Comparison of ENCODE assay signal across 18 cellular contexts in genomic region chr7:30157217-30157616, GRCh38. TPM values are rescaled to one million over a fixed set of nuclear protein-coding genes. Genes with fewer than 3 reads are reported as not detected.
DNase-seq lines count a peak whose midpoint lies in the region; ATAC-seq and TF ChIP-seq lines count a peak whose summit lies in the region.
"Had no signal": no experiment of that assay in that cellular context is flagged by ENCODE, and none has a peak within 500 bp of the region (broad histone marks: within the 10 kb centered on the region; RNA-seq: fewer than 3 reads in every experiment).

No MANE protein-coding gene starts in this region.

- H3K9me3 ChIP-seq in DND-41 (ENCODE audit: insufficient read depth, low read length, severe bottlenecking) = no peaks in the 10 kb centered on the region
- H3K9me3 ChIP-seq: Caco-2, prostate gland had no signal

- peak; percentile 99 for ATAC-seq in DND-41 (ENCODE audit: insufficient read depth, low read depth)
- peak; percentile 31 for ATAC-seq in WTC11
- no peak for ATAC-seq in GM21381 (IDR thresholded peaks at IDR 0.05; ENCODE audit: unreplicated experiment)
- ATAC-seq: HCT116, left lobe of liver had no signal

- H3K4me3 ChIP-seq in DND-41 (ENCODE audit: low read depth in 1 of 2, low read length in 2 of 2) (peak overlapping the region in 1 of 2 experiments; percentile 37; a peak in 2 of 4 replicates), dorsolateral prefrontal cortex (peak overlapping the region in 2 of 59 donors; percentile 1 to 8)
- H3K4me3 ChIP-seq: cardiac muscle cell, prostate gland, smooth muscle cell had no signal

- TF ChIP-seq CTCF in DND-41 (IDR thresholded peaks at IDR 0.05; ENCODE audit: borderline replicate concordance, extremely low read depth, low read length, poor library complexity, severe bottlenecking) (no peak), WTC11 (IDR thresholded peaks at IDR 0.05) (no peak), dorsolateral prefrontal cortex (IDR thresholded peaks at IDR 0.05 in 54 of 56, conservative IDR thresholded peaks at IDR 0.05 in 2 of 56; ENCODE audit: low read depth in 1 of 56, partially characterized antibody in 56 of 56) (no peak)

- POLR2A ChIA-PET in WTC11 (lab: Charles Lee) = interaction anchor here (0.9 kb wide), 1 partner anchor 9 kb away, joined by 3 read pairs; no protein-coding TSS in a partner anchor

- no peaks in the 10 kb centered on the region for H3K79me2 ChIP-seq in DND-41 (ENCODE audit: insufficient read depth, low read length)

- H3K9ac ChIP-seq in DND-41 (ENCODE audit: low read depth, low read length) = peak overlapping the region; percentile 27

- H3K27me3 Mint-ChIP-seq in WTC11 (ENCODE audit: low read depth) = no peaks in the 10 kb centered on the region

- peak overlapping the region; percentile 65 for H3K4me2 ChIP-seq in DND-41 (ENCODE audit: insufficient read depth, low read length)
- H3K4me2 ChIP-seq: smooth muscle cell had no signal

- peak overlapping the region; percentile 44 for H3K27ac ChIP-seq in DND-41 (ENCODE audit: low read length)
- peak overlapping the region in 50 of 59 donors; percentile 0 to 98 (median 58) for H3K27ac ChIP-seq in dorsolateral prefrontal cortex
- H3K27ac ChIP-seq: cardiac muscle cell, prostate gland had no signal

- no peak overlapping the region for H3K4me3 Mint-ChIP-seq in WTC11

- H3K36me3 Mint-ChIP-seq in WTC11 = no peaks in the 10 kb centered on the region

- peaks cover 17% of the 10 kb centered on the region for H3K4me1 ChIP-seq in DND-41 (ENCODE audit: insufficient read depth, low read length)
- H3K4me1 ChIP-seq: Caco-2, prostate gland had no signal

- peaks cover 2% of the 10 kb centered on the region; the same call in 1 of the 2 replicates for H4K20me1 ChIP-seq in DND-41 (ENCODE audit: insufficient read depth, low read length)

- CTCF ChIA-PET in WTC11 (lab: Charles Lee) = interaction anchor here (0.6 to 1.2 kb wide), 4 partner anchors 96 to 595 kb away, joined by 3 to 5 read pairs (median 4); no protein-coding TSS in a partner anchor

- DNase-seq in activated CD4-positive, alpha-beta T cell treated with anti-CD3 and anti-CD28 coated beads for 48 hours = peak; percentile 34
- no peak for DNase-seq in activated CD4-positive, alpha-beta T cell treated with anti-CD3 and anti-CD28 coated beads for 1 hour
- peak; percentile 86 for DNase-seq in DND-41
- DNase-seq in WTC11 (ENCODE audit: low spot score) = no peak
- no peak for DNase-seq in dorsolateral prefrontal cortex
- no peak for DNase-seq in Kasumi-1 (lab: John Stamatoyannopoulos, UW)
- no peak for DNase-seq in NOMO-1 treated with dmso at 0.1 percent for 144 hours (lab: John Stamatoyannopoulos, UW; ENCODE audit: unreplicated experiment)
- DNase-seq: Caco-2; GDM1; NCI-H2171; NK-92 treated with Interleukin-12 subunit alpha and Interleukin-12 subunit beta, amount 100 ng/mL, for 24 hours; Right ventricle myocardium superior had no signal

- H3K4me1 Mint-ChIP-seq in WTC11 = peaks cover 54% of the 10 kb centered on the region

- H3K27ac Mint-ChIP-seq in WTC11 = peak overlapping the region; percentile 64

- intact Hi-C loops in dorsolateral prefrontal cortex (cut with DNase I) = no loop called here

- no peaks in the 10 kb centered on the region for H3K9me3 Mint-ChIP-seq in WTC11

- peak overlapping the region; percentile 36 for H2AFZ ChIP-seq in DND-41 (ENCODE audit: low read depth, low read length)

- no peaks in the 10 kb centered on the region for H3K36me3 ChIP-seq in DND-41 (ENCODE audit: insufficient read depth, low read length)
- H3K36me3 ChIP-seq: cardiac muscle cell had no signal

- no peaks in the 10 kb centered on the region for H3K27me3 ChIP-seq in DND-41 (ENCODE audit: insufficient read depth, low read length, poor library complexity)
- H3K27me3 ChIP-seq in dorsolateral prefrontal cortex = no peaks in the 10 kb centered on the region
- H3K27me3 ChIP-seq: cardiac muscle cell had no signal

TF ChIP-seq in WTC11, 78 proteins besides CTCF, POLR2A, EP300 and RAD21:
- TF ChIP-seq TCF7 (CRISPR knock-in tag; IDR thresholded peaks at IDR 0.05; ENCODE audit: low read depth) (no peak), JUN (CRISPR knock-in tag; IDR thresholded peaks at IDR 0.05) (no peak), CBFB (CRISPR knock-in tag; IDR thresholded peaks at IDR 0.05; ENCODE audit: low read depth) (no peak), ZNF317 (CRISPR knock-in tag; IDR thresholded peaks at IDR 0.05; ENCODE audit: borderline replicate concordance, low read depth) (no peak), AR (CRISPR knock-in tag; IDR thresholded peaks at IDR 0.05) (no peak), KAT7 (CRISPR knock-in tag; IDR thresholded peaks at IDR 0.05; ENCODE audit: borderline replicate concordance) (no peak), MXD4 (CRISPR knock-in tag; IDR thresholded peaks at IDR 0.05; ENCODE audit: borderline replicate concordance) (no peak)
- TF ChIP-seq, protein P1, sequence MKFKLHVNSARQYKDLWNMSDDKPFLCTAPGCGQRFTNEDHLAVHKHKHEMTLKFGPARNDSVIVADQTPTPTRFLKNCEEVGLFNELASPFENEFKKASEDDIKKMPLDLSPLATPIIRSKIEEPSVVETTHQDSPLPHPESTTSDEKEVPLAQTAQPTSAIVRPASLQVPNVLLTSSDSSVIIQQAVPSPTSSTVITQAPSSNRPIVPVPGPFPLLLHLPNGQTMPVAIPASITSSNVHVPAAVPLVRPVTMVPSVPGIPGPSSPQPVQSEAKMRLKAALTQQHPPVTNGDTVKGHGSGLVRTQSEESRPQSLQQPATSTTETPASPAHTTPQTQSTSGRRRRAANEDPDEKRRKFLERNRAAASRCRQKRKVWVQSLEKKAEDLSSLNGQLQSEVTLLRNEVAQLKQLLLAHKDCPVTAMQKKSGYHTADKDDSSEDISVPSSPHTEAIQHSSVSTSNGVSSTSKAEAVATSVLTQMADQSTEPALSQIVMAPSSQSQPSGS (CRISPR knock-in tag; IDR thresholded peaks at IDR 0.05; ENCODE audit: borderline replicate concordance, low read depth) = no peak
- TF ChIP-seq, protein P2, sequence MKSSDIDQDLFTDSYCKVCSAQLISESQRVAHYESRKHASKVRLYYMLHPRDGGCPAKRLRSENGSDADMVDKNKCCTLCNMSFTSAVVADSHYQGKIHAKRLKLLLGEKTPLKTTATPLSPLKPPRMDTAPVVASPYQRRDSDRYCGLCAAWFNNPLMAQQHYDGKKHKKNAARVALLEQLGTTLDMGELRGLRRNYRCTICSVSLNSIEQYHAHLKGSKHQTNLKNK (CRISPR knock-in tag; IDR thresholded peaks at IDR 0.05) = no peak
- TF ChIP-seq, protein P3, sequence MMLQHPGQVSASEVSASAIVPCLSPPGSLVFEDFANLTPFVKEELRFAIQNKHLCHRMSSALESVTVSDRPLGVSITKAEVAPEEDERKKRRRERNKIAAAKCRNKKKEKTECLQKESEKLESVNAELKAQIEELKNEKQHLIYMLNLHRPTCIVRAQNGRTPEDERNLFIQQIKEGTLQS (CRISPR knock-in tag; conservative IDR thresholded peaks at IDR 0.05) = no peak

RNA-seq across cellular contexts. Expression of gene MTURN, which starts 22.4 kb away (rescaled TPM):
- 5.0 to 6.4 TPM (median 5.4 TPM) in 3 replicates for total RNA-seq in WTC11 (2021)
- total RNA-seq in dorsolateral prefrontal cortex = 1,000 to 10,000 TPM in 11 of 120 experiments, 100 to 1,000 TPM in 109; 338 to 1,341 (median 633) TPM

Comparison
In these comparisons a context has a peak if more than half of its experiments do, and no peak if none do; other contexts are left out.
1. DNase-seq: peak in activated CD4-positive, alpha-beta T cell treated with anti-CD3 and anti-CD28 coated beads for 48 hours (single experiment) and DND-41 (single experiment); none in activated CD4-positive, alpha-beta T cell treated with anti-CD3 and anti-CD28 coated beads for 1 hour (single experiment), WTC11 (single experiment), dorsolateral prefrontal cortex (0 of 10), Kasumi-1 (0 of 2) and NOMO-1 treated with dmso at 0.1 percent for 144 hours (single experiment).
2. RNA of gene MTURN, which starts 22.4 kb away (total RNA-seq): 338 to 1,341 TPM in dorsolateral prefrontal cortex; 5.0 to 6.4 TPM in WTC11; every median in the first group is over 10 times any median in the second.